Comparison of ENCODE assay signal across 14 cellular contexts in the genomic region with DNA sequence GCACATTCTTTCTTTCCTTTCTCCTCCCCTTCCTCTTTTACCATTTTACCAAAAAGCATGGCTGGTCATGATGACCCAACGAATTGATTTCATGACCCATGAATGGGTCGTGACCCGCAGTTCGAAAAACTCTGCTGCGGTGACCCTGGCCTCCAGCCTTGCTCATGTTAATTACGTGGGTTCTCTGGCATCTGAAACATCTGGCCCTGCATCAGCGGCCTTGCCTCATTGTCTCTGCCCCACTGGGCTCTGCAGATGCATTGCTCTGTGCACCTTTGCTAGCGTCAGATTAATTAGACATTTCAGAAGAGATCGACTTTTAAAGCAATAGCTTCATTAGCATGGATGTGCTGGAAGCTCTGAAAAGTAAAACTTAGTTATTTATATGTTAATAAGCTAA.
"Had no signal": no experiment of that assay in that cellular context is flagged by ENCODE, and none has a peak within 500 bp of the region (broad histone marks: within the 10 kb centered on the region; RNA-seq: fewer than 3 reads in every experiment).

No MANE protein-coding gene starts in this region.

- H3K36me3 ChIP-seq: thyroid gland had no signal

- H3K4me1 ChIP-seq: body of pancreas, foreskin keratinocyte, thyroid gland had no signal

- H3K27me3 ChIP-seq: body of pancreas, foreskin keratinocyte, hepatocyte, thyroid gland had no signal

- H3K27ac ChIP-seq: body of pancreas, epithelial cell of prostate, foreskin keratinocyte, hepatocyte, thyroid gland had no signal

- H3K4me3 ChIP-seq: body of pancreas, hepatocyte, lung, thyroid gland had no signal

- H3K9me3 ChIP-seq: body of pancreas, thyroid gland had no signal

- DNase-seq: activated CD4-positive, alpha-beta T cell treated with anti-CD3 and anti-CD28 coated beads for 36 hours; activated CD4-positive, alpha-beta T cell treated with anti-CD3 and anti-CD28 coated beads, Interleukin-2, amount 50 U/mL, for 48 hours; activated gamma-delta T cell treated with Interleukin-2 at 50 U/mL for 16 hours; activated naive CD8-positive, alpha-beta T cell treated with anti-CD3 and anti-CD28 coated beads for 36 hours; amniotic stem cell; body of pancreas; dermis blood vessel endothelial cell; foreskin keratinocyte; left colon; stimulated activated naive CD4-positive, alpha-beta T cell treated with Interleukin-2 at 50 U/mL for 16 hours; thyroid gland had no signal
